ENCODE assay signal across 27 cellular contexts in genomic region chr6:100085162-100085431, GRCh38.
"Had no signal": no experiment of that assay in that cellular context is flagged by ENCODE, and none has a peak within 500 bp of the region (broad histone marks: within the 10 kb centered on the region; RNA-seq: fewer than 3 reads in every experiment).

No MANE protein-coding gene starts in this region.

- H3K4me1 ChIP-seq: Peyer's patch had no signal

- DNase-seq: activated B cell treated with CpG ODN at 0.5 μM for 24 hours; activated CD4-positive, alpha-beta T cell treated with anti-CD3 and anti-CD28 coated beads for 1 hour; activated CD4-positive, alpha-beta T cell treated with anti-CD3 and anti-CD28 coated beads, Interleukin-2, amount 10 ng/mL, durations not matched to agents 24 days and 14 days; activated CD4-positive, alpha-beta T cell treated with anti-CD3 and anti-CD28 coated beads, Interleukin-2, amount 50 U/mL, for 48 hours; activated CD8-positive, alpha-beta memory T cell treated with anti-CD3 and anti-CD28 coated beads, Interleukin-2, amount 10 ng/mL, durations not matched to agents 7 days and 5 days; activated effector memory CD4-positive, alpha-beta T cell treated with anti-CD3 and anti-CD28 coated beads, Interleukin-2, amount 50 U/mL, for 16 hours; activated naive CD4-positive, alpha-beta T cell treated with Interleukin-2 at 50 U/mL for 16 hours; activated naive CD8-positive, alpha-beta T cell treated with anti-CD3 and anti-CD28 coated beads, Interleukin-2, amount 50 U/mL, for 24 hours; activated T-cell treated with anti-CD3 and anti-CD28 coated beads, Interleukin-2, amount 50 U/mL, for 4 hours; amygdala; brain microvascular endothelial cell; Karpas-422; NCI-H1105 treated with DMSO at 0.1 percent for 48 hours; NCI-H1930; NCI-H2171; NCI-H2227 treated with DMSO at 0.1 percent for 48 hours; NCI-H510A; NCI-H69; Peyer's patch; Right ventricle myocardium superior; T-cell; T-helper 2 cell; T1000 had no signal

- H3K4me3 Mint-ChIP-seq: activated B cell treated with CpG ODN at 0.5 μM for 24 hours; activated CD4-positive, alpha-beta T cell treated with anti-CD3 and anti-CD28 coated beads, Interleukin-2, amount 10 ng/mL, durations not matched to agents 24 days and 14 days; activated CD8-positive, alpha-beta memory T cell treated with anti-CD3 and anti-CD28 coated beads, Interleukin-2, amount 10 ng/mL, durations not matched to agents 7 days and 5 days; activated naive CD8-positive, alpha-beta T cell treated with anti-CD3 and anti-CD28 coated beads, Interleukin-2, amount 50 U/mL, for 24 hours; activated T-cell treated with anti-CD3 and anti-CD28 coated beads, Interleukin-2, amount 50 U/mL, for 4 hours; T-cell had no signal

- H3K4me1 Mint-ChIP-seq: activated B cell treated with CpG ODN at 0.5 μM for 24 hours; activated CD4-positive, alpha-beta T cell treated with anti-CD3 and anti-CD28 coated beads, Interleukin-2, amount 10 ng/mL, durations not matched to agents 24 days and 14 days; activated CD8-positive, alpha-beta memory T cell treated with anti-CD3 and anti-CD28 coated beads, Interleukin-2, amount 10 ng/mL, durations not matched to agents 7 days and 5 days; activated naive CD8-positive, alpha-beta T cell treated with anti-CD3 and anti-CD28 coated beads, Interleukin-2, amount 50 U/mL, for 24 hours; T-cell had no signal

- H3K27me3 ChIP-seq: brain microvascular endothelial cell, cardiac muscle cell, Peyer's patch had no signal

- H3K27me3 Mint-ChIP-seq: activated B cell treated with CpG ODN at 0.5 μM for 24 hours had no signal

- H3K27ac ChIP-seq: brain microvascular endothelial cell, cardiac muscle cell, Peyer's patch, RWPE1 had no signal

- H3K4me3 ChIP-seq: cardiac muscle cell, K562, Peyer's patch had no signal

- H3K36me3 Mint-ChIP-seq: activated CD8-positive, alpha-beta memory T cell treated with anti-CD3 and anti-CD28 coated beads, Interleukin-2, amount 10 ng/mL, durations not matched to agents 7 days and 5 days; activated naive CD4-positive, alpha-beta T cell treated with anti-CD3 and anti-CD28 coated beads, Interleukin-2, amount 50 U/mL, for 72 hours; T-cell had no signal

- H3K9me3 Mint-ChIP-seq: activated B cell treated with CpG ODN at 0.5 μM for 24 hours; activated CD4-positive, alpha-beta T cell treated with anti-CD3 and anti-CD28 coated beads, Interleukin-2, amount 10 ng/mL, durations not matched to agents 24 days and 14 days; activated naive CD4-positive, alpha-beta T cell treated with anti-CD3 and anti-CD28 coated beads, Interleukin-2, amount 50 U/mL, for 72 hours; activated T-cell treated with anti-CD3 and anti-CD28 coated beads, Interleukin-2, amount 50 U/mL, for 4 hours had no signal

- ATAC-seq: activated CD8-positive, alpha-beta memory T cell treated with anti-CD3 and anti-CD28 coated beads, Interleukin-2, amount 10 ng/mL, durations not matched to agents 7 days and 5 days; activated naive CD4-positive, alpha-beta T cell treated with anti-CD3 and anti-CD28 coated beads, Interleukin-2, amount 50 U/mL, for 72 hours; activated naive CD8-positive, alpha-beta T cell treated with anti-CD3 and anti-CD28 coated beads, Interleukin-2, amount 50 U/mL, for 24 hours; activated T-cell treated with anti-CD3 and anti-CD28 coated beads, Interleukin-2, amount 50 U/mL, for 4 hours; K562; T-cell had no signal

- H3K9me3 ChIP-seq: Peyer's patch had no signal

- H3K36me3 ChIP-seq: brain microvascular endothelial cell, cardiac muscle cell, Peyer's patch had no signal

- H3K27ac Mint-ChIP-seq: activated B cell treated with CpG ODN at 0.5 μM for 24 hours; activated CD4-positive, alpha-beta T cell treated with anti-CD3 and anti-CD28 coated beads, Interleukin-2, amount 10 ng/mL, durations not matched to agents 24 days and 14 days; activated CD8-positive, alpha-beta memory T cell treated with anti-CD3 and anti-CD28 coated beads, Interleukin-2, amount 10 ng/mL, durations not matched to agents 7 days and 5 days; activated naive CD4-positive, alpha-beta T cell treated with anti-CD3 and anti-CD28 coated beads, Interleukin-2, amount 50 U/mL, for 72 hours; activated naive CD8-positive, alpha-beta T cell treated with anti-CD3 and anti-CD28 coated beads, Interleukin-2, amount 50 U/mL, for 24 hours; T-cell had no signal
